8 cellular contexts compared by ENCODE assay signal in the genomic region with DNA sequence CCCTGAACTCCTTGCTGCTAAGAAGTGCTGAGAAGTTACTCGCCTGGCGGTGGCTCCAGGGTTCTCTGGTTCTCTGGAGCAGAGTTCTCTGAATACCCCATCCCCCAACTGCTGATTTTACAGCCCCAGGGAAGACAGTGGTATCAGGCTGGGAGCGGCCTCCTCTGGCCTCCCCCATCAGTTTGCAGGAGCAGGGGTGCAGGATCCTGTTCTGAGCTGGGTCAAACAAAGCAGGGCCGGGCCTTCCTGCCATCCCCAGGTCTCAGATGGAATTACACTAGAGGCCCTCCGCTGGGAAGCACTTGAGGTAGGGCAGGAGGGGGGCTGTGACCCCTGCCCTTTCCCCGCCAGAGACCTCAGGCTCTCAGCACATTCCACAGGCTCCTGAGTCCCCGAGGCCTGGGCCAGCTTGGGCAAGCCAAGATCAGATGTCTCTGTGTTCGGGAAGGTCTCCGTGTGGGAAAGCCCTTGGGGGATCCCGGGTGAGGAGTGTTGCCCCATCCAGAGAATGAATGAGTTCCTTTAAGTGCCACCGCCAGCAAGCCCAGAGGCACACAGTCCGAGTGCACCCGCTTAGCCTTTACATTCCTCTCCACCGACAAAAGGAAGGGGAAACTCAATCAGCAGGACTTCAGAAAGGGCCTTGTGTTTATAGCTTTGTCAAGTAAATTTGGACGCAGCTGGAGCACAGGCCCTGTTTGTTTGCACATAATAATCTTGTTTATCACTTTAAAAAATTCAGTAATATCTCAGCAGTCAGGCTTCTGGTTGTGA.
DNase-seq lines count a peak whose midpoint lies in the region; TF ChIP-seq lines count a peak whose summit lies in the region.

No MANE protein-coding gene starts in this region.

- no peaks in the 10 kb centered on the region for H3K27me3 ChIP-seq in iPS DF 6.9 (ENCODE audit: control insufficient read depth, insufficient read depth, low read length)

- POLR2A ChIA-PET in HEK293T (lab: Yijun Ruan, JAX) (interaction anchor here (0.8 kb wide), 1 partner anchor 61 kb away, joined by 3 read pairs; no protein-coding TSS in a partner anchor), MCF 10A (lab: Yijun Ruan, JAX) (interaction anchor here (1.2 kb wide), 1 partner anchor 48 kb away, joined by 3 read pairs; no protein-coding TSS in a partner anchor)

- no peaks in the 10 kb centered on the region for H3K36me3 ChIP-seq in iPS DF 6.9 (ENCODE audit: control insufficient read depth, insufficient read depth, low read length)

- H3K9me3 Mint-ChIP-seq in MCF 10A (ENCODE audit: unreplicated experiment), result no peaks in the 10 kb centered on the region

- H3K4me3 Mint-ChIP-seq in MCF 10A (ENCODE audit: unreplicated experiment), result no peak overlapping the region

- CTCF ChIA-PET in HEK293T (lab: Yijun Ruan, JAX) (interaction anchor here (0.8 to 1.0 kb wide), 3 partner anchors 15 to 37 kb away, joined by 3 to 4 read pairs (median 3); no protein-coding TSS in a partner anchor), MCF 10A (lab: Yijun Ruan, JAX) (interaction anchor here (0.7 kb wide), 1 partner anchor 14 kb away, joined by 4 read pairs; no protein-coding TSS in a partner anchor)

- peaks cover 26% of the 10 kb centered on the region for H3K4me1 ChIP-seq in iPS DF 6.9 (ENCODE audit: control insufficient read depth, insufficient read depth, low read length)

- H3K4me3 ChIP-seq in iPS DF 6.9 (ENCODE audit: low read length) (no peak overlapping the region), skin epidermis (no peak overlapping the region)

- H3K27ac ChIP-seq in iPS DF 6.9 (ENCODE audit: low read length) (peak overlapping the region; percentile 98), skin epidermis (peak overlapping the region in 13 of 21 experiments; percentile 14 to 85 (median 44))

- no peaks in the 10 kb centered on the region for H3K9me3 ChIP-seq in iPS DF 6.9 (ENCODE audit: control insufficient read depth, insufficient read depth, low read length)

- peaks cover 11% of the 10 kb centered on the region for H3K4me1 Mint-ChIP-seq in MCF 10A (ENCODE audit: insufficient read depth, unreplicated experiment)

- intact Hi-C loops in MCF 10A (cut with micrococcal nuclease), result no loop called here

- peaks cover 11% of the 10 kb centered on the region for H3K36me3 Mint-ChIP-seq in MCF 10A (ENCODE audit: insufficient read depth, unreplicated experiment)

- H3K27me3 Mint-ChIP-seq in MCF 10A (ENCODE audit: insufficient read depth, unreplicated experiment), result no peaks in the 10 kb centered on the region

- DNase-seq in HEK293T (ENCODE audit: extremely low spot score) (peak; percentile 57), MCF 10A (ENCODE audit: unreplicated experiment) (peak; percentile 53), iPS DF 6.9 (ENCODE audit: low read depth, low spot score) (peak; percentile 89), NCI-H1694 treated with DMSO at 0.1 percent for 48 hours (lab: John Stamatoyannopoulos, UW) (no peak), NCI-H510A treated with DMSO at 0.1 percent for 48 hours (lab: John Stamatoyannopoulos, UW) (no peak), NCI-H1417 treated with DMSO at 0.1 percent for 48 hours (lab: John Stamatoyannopoulos, UW) (no peak)
- no peak for DNase-seq in central memory CD4-positive, alpha-beta T cell

- no TSS peak for BruUV-seq in MCF 10A (replicated peaks; lab: Mats Ljungman, UMichigan)

- no CpG with 5 or more reads among the region's 15 CpGs for WGBS in iPS DF 6.9 (ENCODE audit: insufficient coverage, insufficient read length)

- no peak for TF ChIP-seq CTCF in MCF 10A (IDR thresholded peaks at IDR 0.05; ENCODE audit: unreplicated experiment)

- H3K27ac Mint-ChIP-seq in MCF 10A (ENCODE audit: low read depth, unreplicated experiment), result peak overlapping the region; percentile 12

TF ChIP-seq in HEK293T, 16 proteins besides CTCF, POLR2A, EP300 and RAD21:
- TF ChIP-seq LEF1 (IDR thresholded peaks at IDR 0.05; ENCODE audit: borderline replicate concordance), result no peak
- no peak for TF ChIP-seq SP1 (IDR thresholded peaks at IDR 0.05)
- no peak for TF ChIP-seq TARDBP (IDR thresholded peaks at IDR 0.05)
- TF ChIP-seq HDGF (IDR thresholded peaks at IDR 0.05; ENCODE audit: borderline replicate concordance), result no peak
- no peak for TF ChIP-seq ARNT (IDR thresholded peaks at IDR 0.05)
- TF ChIP-seq ELF4 (IDR thresholded peaks at IDR 0.05), result no peak
- no peak for TF ChIP-seq L3MBTL2 (conservative IDR thresholded peaks at IDR 0.05)
- TF ChIP-seq CTBP1 (IDR thresholded peaks at IDR 0.05; ENCODE audit: borderline replicate concordance), result no peak
- TF ChIP-seq PKNOX1 (IDR thresholded peaks at IDR 0.05), result no peak
- no peak for TF ChIP-seq BHLHE40 (IDR thresholded peaks at IDR 0.05; ENCODE audit: borderline replicate concordance)
- no peak for TF ChIP-seq FOXM1 (IDR thresholded peaks at IDR 0.05; ENCODE audit: borderline replicate concordance)
- no peak for TF ChIP-seq FOXK2 (IDR thresholded peaks at IDR 0.05)
- no peak for TF ChIP-seq NFRKB (IDR thresholded peaks at IDR 0.05)
- TF ChIP-seq FOXA1 (IDR thresholded peaks at IDR 0.05), result no peak
- TF ChIP-seq SUZ12 (IDR thresholded peaks at IDR 0.05), result no peak
- no peak for TF ChIP-seq ZNF384 (IDR thresholded peaks at IDR 0.05)

Comparison
In these comparisons a context has a peak if more than half of its experiments do, and no peak if none do; other contexts are left out.
1. DNase-seq: peak in HEK293T (single experiment), MCF 10A (single experiment) and iPS DF 6.9 (single experiment); none in NCI-H1694 treated with DMSO at 0.1 percent for 48 hours (single experiment), NCI-H510A treated with DMSO at 0.1 percent for 48 hours (single experiment), NCI-H1417 treated with DMSO at 0.1 percent for 48 hours (single experiment) and central memory CD4-positive, alpha-beta T cell (single experiment).